In genomic region chr7:44885394-44886317, GRCh38 we compare ENCODE assay signal across 1 cellular context.
TF ChIP-seq lines count a peak whose summit lies in the region.

PURB (minus strand) TSS chr7:44885530; CDS start chr7:44885348, 182 bp downstream.

TF ChIP-seq in K562, 482 proteins besides CTCF, POLR2A, EP300 and RAD21 (continued from another document and continues in another):
- TF ChIP-seq IRF9 (tag; IDR thresholded peaks at IDR 0.05) (no peak), GTF2F1 (IDR thresholded peaks at IDR 0.05; ENCODE audit: low read depth, low read length) (peak; percentile 83), POLR3A (IDR thresholded peaks at IDR 0.05; ENCODE audit: borderline replicate concordance, extremely low read depth, insufficient read depth, insufficient read length) (no peak), TSC22D4 (tag; IDR thresholded peaks at IDR 0.05) (no peak), TRIM24 (IDR thresholded peaks at IDR 0.05) (peak in 1 of 2 experiments; percentile 71; a peak in 2 of 4 replicates), RERE (CRISPR knock-in tag; IDR thresholded peaks at IDR 0.05; ENCODE audit: borderline replicate concordance) (no peak), HDAC2 (IDR thresholded peaks at IDR 0.05) (peak; percentile 79), LCOR (CRISPR knock-in tag; IDR thresholded peaks at IDR 0.05) (no peak), CGGBP1 (CRISPR knock-in tag; IDR thresholded peaks at IDR 0.05) (no peak; the same call in 1 of the 2 replicates), XRCC5 (IDR thresholded peaks at IDR 0.05; ENCODE audit: low read depth, low read length) (no peak; the same call in 1 of the 2 replicates), JUNB (CRISPR knock-in tag; conservative IDR thresholded peaks at IDR 0.05) (peak; percentile 73), U2AF1 (optimal IDR thresholded peaks at IDR 0.05; ENCODE audit: low read depth, low read length) (no peak), RBM14 (IDR thresholded peaks at IDR 0.05; ENCODE audit: borderline replicate concordance, insufficient read depth, low read depth, low read length) (no peak), BCL6 (CRISPR knock-in tag; IDR thresholded peaks at IDR 0.05) (no peak), ZSCAN32 (CRISPR knock-in tag; IDR thresholded peaks at IDR 0.05) (no peak), BRCA1 (IDR thresholded peaks at IDR 0.05) (no peak), BRCA1 (CRISPR knock-in tag; IDR thresholded peaks at IDR 0.05) (no peak), DLX4 (CRISPR knock-in tag; IDR thresholded peaks at IDR 0.05) (no peak), NCOR1 (IDR thresholded peaks at IDR 0.05) (peak; percentile 51), SRSF9 (IDR thresholded peaks at IDR 0.05; ENCODE audit: borderline replicate concordance, low read depth, low read length) (no peak), FOSL1 (tag; conservative IDR thresholded peaks at IDR 0.05) (peak; percentile 87), GATAD2A (IDR thresholded peaks at IDR 0.05) (no peak), HBP1 (CRISPR knock-in tag; IDR thresholded peaks at IDR 0.05) (no peak), CREM (IDR thresholded peaks at IDR 0.05; ENCODE audit: low read depth) (peak; percentile 99), POLR2H (tag; IDR thresholded peaks at IDR 0.05; ENCODE audit: low read depth) (peak; percentile 93), FOXK1 (CRISPR knock-in tag; IDR thresholded peaks at IDR 0.05; ENCODE audit: borderline replicate concordance) (no peak), ZKSCAN8 (CRISPR knock-in tag; IDR thresholded peaks at IDR 0.05) (no peak), ZNF384 (IDR thresholded peaks at IDR 0.05; ENCODE audit: low read depth, low read length) (no peak), ZNF224 (CRISPR knock-in tag; IDR thresholded peaks at IDR 0.05) (no peak), TEAD2 (tag; IDR thresholded peaks at IDR 0.05) (no peak), SREBF2 (CRISPR knock-in tag; IDR thresholded peaks at IDR 0.05) (no peak), PRMT5 (CRISPR knock-in tag; IDR thresholded peaks at IDR 0.05) (no peak), HMGXB4 (CRISPR knock-in tag; IDR thresholded peaks at IDR 0.05) (no peak; the same call in 1 of the 2 replicates), KLF16 (IDR thresholded peaks at IDR 0.05) (peak; percentile 65; the same call in 1 of the 2 replicates), PHB2 (IDR thresholded peaks at IDR 0.05; ENCODE audit: low read depth) (no peak), ZNF316 (IDR thresholded peaks at IDR 0.05) (peak; percentile 84), MTA3 (IDR thresholded peaks at IDR 0.05; ENCODE audit: borderline replicate concordance) (peak; percentile 71; the same call in 1 of the 2 replicates), ZNF592 (IDR thresholded peaks at IDR 0.05) (no peak), ZNF551 (CRISPR knock-in tag; IDR thresholded peaks at IDR 0.05) (no peak), NR4A1 (CRISPR knock-in tag; IDR thresholded peaks at IDR 0.05) (no peak), NR4A1 (tag; IDR thresholded peaks at IDR 0.05) (no peak), MLX (CRISPR knock-in tag; conservative IDR thresholded peaks at IDR 0.05) (0 out of 4 replicates have a peak, but pooled peaks of 1 of the 2 experiments have one; percentile 69), ZNF445 (CRISPR knock-in tag; IDR thresholded peaks at IDR 0.05; ENCODE audit: low read depth) (no peak), FOXJ3 (CRISPR knock-in tag; IDR thresholded peaks at IDR 0.05) (no peak), ZBTB12 (CRISPR knock-in tag; IDR thresholded peaks at IDR 0.05) (peak; percentile 97), NFXL1 (CRISPR knock-in tag; IDR thresholded peaks at IDR 0.05) (no peak), BHLHE40 (IDR thresholded peaks at IDR 0.05; ENCODE audit: low read length) (peak; percentile 78), HOXB6 (CRISPR knock-in tag; IDR thresholded peaks at IDR 0.05; ENCODE audit: borderline replicate concordance) (no peak), LARP7 (IDR thresholded peaks at IDR 0.05) (no peak), NFIX (CRISPR knock-in tag; IDR thresholded peaks at IDR 0.05; ENCODE audit: low read depth) (no peak), CBX2 (IDR thresholded peaks at IDR 0.05; ENCODE audit: insufficient read depth, low read length, poor library complexity, severe bottlenecking) (no peak), SNIP1 (IDR thresholded peaks at IDR 0.05; ENCODE audit: low read depth) (no peak), SP1 (CRISPR knock-in tag; IDR thresholded peaks at IDR 0.05) (peak; percentile 80), SMAD2 (IDR thresholded peaks at IDR 0.05; ENCODE audit: low read depth, low read length) (no peak), GMEB1 (CRISPR knock-in tag; IDR thresholded peaks at IDR 0.05) (peak; percentile 94), FIP1L1 (IDR thresholded peaks at IDR 0.05; ENCODE audit: low read depth, low read length, poor library complexity, severe bottlenecking) (no peak)
